1 cellular context compared by ENCODE assay signal in the genomic region with DNA sequence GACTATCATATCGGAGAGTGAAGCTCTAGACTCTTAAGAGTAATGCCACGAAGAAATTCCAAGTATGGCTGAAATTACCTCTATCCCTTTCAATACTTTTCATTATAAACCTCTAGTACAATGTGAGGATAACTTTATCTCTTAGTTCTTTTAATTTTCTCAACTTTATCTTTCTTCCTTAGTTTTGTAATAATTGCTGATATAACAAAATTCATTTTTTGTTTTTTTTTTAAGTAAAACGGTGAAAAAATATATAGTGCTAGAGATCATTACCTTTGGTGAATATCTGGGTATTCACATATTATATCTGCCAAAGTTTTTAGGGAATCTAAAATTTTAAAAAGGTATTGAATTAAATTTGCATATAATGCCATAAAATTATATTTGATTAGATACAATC.
TF ChIP-seq lines count a peak whose summit lies in the region.

No MANE protein-coding gene starts in this region.

TF ChIP-seq in HepG2, 621 proteins besides CTCF, POLR2A, EP300 and RAD21:
- TF ChIP-seq SCMH1 (CRISPR knock-in tag; IDR thresholded peaks at IDR 0.05; ENCODE audit: borderline replicate concordance) (no peak), TP53 (CRISPR knock-in tag; conservative IDR thresholded peaks at IDR 0.05) (no peak), CBX1 (IDR thresholded peaks at IDR 0.05; ENCODE audit: low read depth) (no peak), ZNF564 (CRISPR knock-in tag; IDR thresholded peaks at IDR 0.05) (no peak), ELF4 (CRISPR knock-in tag; IDR thresholded peaks at IDR 0.05; ENCODE audit: borderline replicate concordance) (no peak), SSRP1 (CRISPR knock-in tag; IDR thresholded peaks at IDR 0.05) (no peak), MIER3 (CRISPR knock-in tag; IDR thresholded peaks at IDR 0.05; ENCODE audit: borderline replicate concordance) (no peak), MAFK (conservative IDR thresholded peaks at IDR 0.05 in 1 of 2, IDR thresholded peaks at IDR 0.05 in 1 of 2; ENCODE audit: low read length in 2 of 2) (peak; percentile 61 to 90), ZNF205 (CRISPR knock-in tag; IDR thresholded peaks at IDR 0.05) (no peak), ZNF33B (CRISPR knock-in tag; IDR thresholded peaks at IDR 0.05) (no peak), MAFF (IDR thresholded peaks at IDR 0.05; ENCODE audit: low read depth, low read length) (peak; percentile 73; the same call in 1 of the 2 replicates)
- TF ChIP-seq, protein P1, sequence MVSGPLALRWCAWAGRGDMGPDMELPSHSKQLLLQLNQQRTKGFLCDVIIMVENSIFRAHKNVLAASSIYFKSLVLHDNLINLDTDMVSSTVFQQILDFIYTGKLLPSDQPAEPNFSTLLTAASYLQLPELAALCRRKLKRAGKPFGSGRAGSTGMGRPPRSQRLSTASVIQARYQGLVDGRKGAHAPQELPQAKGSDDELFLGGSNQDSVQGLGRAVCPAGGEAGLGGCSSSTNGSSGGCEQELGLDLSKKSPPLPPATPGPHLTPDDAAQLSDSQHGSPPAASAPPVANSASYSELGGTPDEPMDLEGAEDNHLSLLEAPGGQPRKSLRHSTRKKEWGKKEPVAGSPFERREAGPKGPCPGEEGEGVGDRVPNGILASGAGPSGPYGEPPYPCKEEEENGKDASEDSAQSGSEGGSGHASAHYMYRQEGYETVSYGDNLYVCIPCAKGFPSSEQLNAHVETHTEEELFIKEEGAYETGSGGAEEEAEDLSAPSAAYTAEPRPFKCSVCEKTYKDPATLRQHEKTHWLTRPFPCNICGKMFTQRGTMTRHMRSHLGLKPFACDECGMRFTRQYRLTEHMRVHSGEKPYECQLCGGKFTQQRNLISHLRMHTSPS (CRISPR knock-in tag; IDR thresholded peaks at IDR 0.05; ENCODE audit: low read depth), result no peak
- TF ChIP-seq, protein P2, sequence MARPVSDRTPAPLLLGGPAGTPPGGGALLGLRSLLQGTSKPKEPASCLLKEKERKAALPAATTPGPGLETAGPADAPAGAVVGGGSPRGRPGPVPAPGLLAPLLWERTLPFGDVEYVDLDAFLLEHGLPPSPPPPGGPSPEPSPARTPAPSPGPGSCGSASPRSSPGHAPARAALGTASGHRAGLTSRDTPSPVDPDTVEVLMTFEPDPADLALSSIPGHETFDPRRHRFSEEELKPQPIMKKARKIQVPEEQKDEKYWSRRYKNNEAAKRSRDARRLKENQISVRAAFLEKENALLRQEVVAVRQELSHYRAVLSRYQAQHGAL (CRISPR knock-in tag; IDR thresholded peaks at IDR 0.05; ENCODE audit: not compliant biosample characterization), result no peak
